2 cellular contexts compared by ENCODE assay signal in the genomic region with DNA sequence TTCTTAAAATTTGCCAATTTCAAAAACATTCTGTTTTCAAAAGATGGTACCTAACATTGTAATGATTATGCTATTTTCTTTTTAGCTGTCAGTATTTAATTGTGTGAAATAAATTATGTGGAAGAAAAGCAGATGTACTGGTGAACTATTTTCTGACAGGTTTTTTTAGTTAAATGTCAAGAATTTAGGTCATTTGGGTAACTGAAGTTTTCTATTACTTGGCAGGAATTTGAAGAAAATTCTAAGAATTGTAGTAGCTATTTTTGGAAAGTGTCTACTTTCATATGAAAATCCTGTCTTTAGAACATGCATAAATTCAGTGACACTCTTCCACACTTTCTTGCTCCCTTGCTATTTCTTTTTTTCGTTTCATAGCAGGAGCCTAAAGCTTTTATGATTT.
TF ChIP-seq lines count a peak whose summit lies in the region.

No MANE protein-coding gene starts in this region.

TF ChIP-seq in SK-N-SH, 30 proteins besides CTCF, POLR2A, EP300 and RAD21 (continued from another document):
- TF ChIP-seq, protein P1, sequence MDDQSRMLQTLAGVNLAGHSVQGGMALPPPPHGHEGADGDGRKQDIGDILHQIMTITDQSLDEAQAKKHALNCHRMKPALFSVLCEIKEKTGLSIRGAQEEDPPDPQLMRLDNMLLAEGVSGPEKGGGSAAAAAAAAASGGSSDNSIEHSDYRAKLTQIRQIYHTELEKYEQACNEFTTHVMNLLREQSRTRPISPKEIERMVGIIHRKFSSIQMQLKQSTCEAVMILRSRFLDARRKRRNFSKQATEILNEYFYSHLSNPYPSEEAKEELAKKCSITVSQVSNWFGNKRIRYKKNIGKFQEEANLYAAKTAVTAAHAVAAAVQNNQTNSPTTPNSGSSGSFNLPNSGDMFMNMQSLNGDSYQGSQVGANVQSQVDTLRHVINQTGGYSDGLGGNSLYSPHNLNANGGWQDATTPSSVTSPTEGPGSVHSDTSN (IDR thresholded peaks at IDR 0.05): peak; percentile 31; the same call in 1 of the 2 replicates
- TF ChIP-seq RCOR1 (IDR thresholded peaks at IDR 0.05; ENCODE audit: low read length): no peak
- no peak for TF ChIP-seq FOXM1 (IDR thresholded peaks at IDR 0.05; ENCODE audit: low read depth)
- peak; percentile 82 for TF ChIP-seq TCF12 (IDR thresholded peaks at IDR 0.05)
- TF ChIP-seq TEAD4 (IDR thresholded peaks at IDR 0.05; ENCODE audit: borderline replicate concordance, insufficient read depth): no peak
- TF ChIP-seq EZH2phosphoT487 (IDR thresholded peaks at IDR 0.05; ENCODE audit: borderline replicate concordance, low read depth): no peak
- peak; percentile 41; the same call in 1 of the 2 replicates for TF ChIP-seq MEF2A (IDR thresholded peaks at IDR 0.05; ENCODE audit: borderline replicate concordance, low read depth)

TF ChIP-seq in GM12891, 5 proteins besides CTCF, POLR2A, EP300 and RAD21 (continued from another document):
- TF ChIP-seq SPI1 (IDR thresholded peaks at IDR 0.05; ENCODE audit: low read depth, low read length) (no peak), PAX5 (IDR thresholded peaks at IDR 0.05; ENCODE audit: insufficient read depth, low read length, severe bottlenecking) (no peak)
